ENCODE assay signal across 17 cellular contexts in the genomic region with DNA sequence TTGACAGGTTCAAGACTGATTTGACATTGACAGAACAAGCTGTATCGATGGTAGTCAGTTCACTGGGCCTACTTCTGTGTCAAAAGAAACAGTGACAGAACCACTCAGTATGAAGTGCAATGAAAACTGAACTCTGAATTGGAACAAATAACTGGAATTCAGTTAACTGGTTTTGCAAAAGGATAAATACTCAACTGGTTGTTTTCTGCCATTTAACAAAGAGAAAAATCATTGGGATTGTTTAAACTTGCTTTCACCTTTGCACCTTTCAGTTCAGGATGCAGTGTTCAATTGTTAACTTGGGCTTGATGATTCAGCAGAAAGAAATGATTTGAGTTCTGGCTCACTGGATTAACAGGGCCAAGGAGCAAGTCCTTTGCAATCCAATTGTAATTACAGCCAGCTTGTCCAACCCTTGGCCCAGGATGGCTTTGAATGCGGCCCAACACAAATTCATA. TPM values are rescaled to one million over a fixed set of nuclear protein-coding genes. Genes with fewer than 3 reads are reported as not detected.
DNase-seq lines count a peak whose midpoint lies in the region; ATAC-seq and TF ChIP-seq lines count a peak whose summit lies in the region.
"Had no signal": no experiment of that assay in that cellular context is flagged by ENCODE, and none has a peak within 500 bp of the region (broad histone marks: within the 10 kb centered on the region; RNA-seq: fewer than 3 reads in every experiment).

No MANE protein-coding gene starts in this region.

- no peaks in the 10 kb centered on the region for H3K27me3 ChIP-seq in mucosa of rectum (ENCODE audit: control insufficient read depth in 2 of 2, insufficient read depth in 2 of 2, low read length in 2 of 2)
- H3K27me3 ChIP-seq: cardiac muscle cell had no signal

- no peak overlapping the region for H3K4me3 ChIP-seq in mucosa of rectum (ENCODE audit: low read length in 2 of 2)
- H3K4me3 ChIP-seq: cardiac muscle cell had no signal

- peaks cover 17% of the 10 kb centered on the region for H3K4me1 Mint-ChIP-seq in activated T-helper 17 cell treated with anti-CD3 and anti-CD28 coated beads, Interleukin-2, amount 50 U/mL, for 72 hours
- peaks cover 11% of the 10 kb centered on the region for H3K4me1 Mint-ChIP-seq in activated CD8-positive, alpha-beta T cell treated with anti-CD3 and anti-CD28 coated beads for 36 hours (ENCODE audit: low read depth)

- peak overlapping the region; percentile 65 for H3K27ac Mint-ChIP-seq in activated T-helper 17 cell treated with anti-CD3 and anti-CD28 coated beads, Interleukin-2, amount 50 U/mL, for 72 hours
- no peak overlapping the region for H3K27ac Mint-ChIP-seq in activated CD8-positive, alpha-beta T cell treated with anti-CD3 and anti-CD28 coated beads for 36 hours
- H3K27ac Mint-ChIP-seq: activated CD8-positive, alpha-beta T cell treated with anti-CD3 and anti-CD28 coated beads, Interleukin-2, amount 10 ng/mL, durations not matched to agents 7 days and 5 days had no signal

- POLR2A ChIA-PET in activated CD8-positive, alpha-beta T cell treated with anti-CD3 and anti-CD28 coated beads for 36 hours (lab: Charles Lee), result interaction anchor here (1.8 kb wide), 1 partner anchor 29 kb away, joined by 6 read pairs; no protein-coding TSS in a partner anchor

- TF ChIP-seq CTCF in activated CD8-positive, alpha-beta T cell treated with anti-CD3 and anti-CD28 coated beads for 36 hours (IDR thresholded peaks at IDR 0.05), result no peak

- no peaks in the 10 kb centered on the region for H3K9me3 ChIP-seq in mucosa of rectum (ENCODE audit: control insufficient read depth in 2 of 2, low read length in 2 of 2)

- no peaks in the 10 kb centered on the region for H3K36me3 ChIP-seq in mucosa of rectum (ENCODE audit: control insufficient read depth in 2 of 2, insufficient read depth in 2 of 2, low read length in 2 of 2)
- H3K36me3 ChIP-seq: cardiac muscle cell had no signal

- H3K4me3 Mint-ChIP-seq in activated T-helper 17 cell treated with anti-CD3 and anti-CD28 coated beads, Interleukin-2, amount 50 U/mL, for 72 hours, result no peak overlapping the region
- H3K4me3 Mint-ChIP-seq in activated CD8-positive, alpha-beta T cell treated with anti-CD3 and anti-CD28 coated beads for 36 hours, result no peak overlapping the region
- H3K4me3 Mint-ChIP-seq: activated CD8-positive, alpha-beta T cell treated with anti-CD3 and anti-CD28 coated beads, Interleukin-2, amount 10 ng/mL, durations not matched to agents 7 days and 5 days had no signal

- H3K9ac ChIP-seq in mucosa of rectum (ENCODE audit: low read depth in 1 of 2, low read length in 2 of 2), result no peak overlapping the region

- H3K4me1 ChIP-seq in mucosa of rectum (ENCODE audit: control insufficient read depth in 2 of 2, insufficient read depth in 2 of 2, low read length in 2 of 2), result peaks cover 15 to 20% of the 10 kb centered on the region in 2 donors

- ATAC-seq in activated T-helper 17 cell treated with anti-CD3 and anti-CD28 coated beads, Interleukin-2, amount 50 U/mL, for 72 hours (replicated peaks), result no peak
- no peak for ATAC-seq in GM19035 (IDR thresholded peaks at IDR 0.05; ENCODE audit: unreplicated experiment)
- ATAC-seq in activated CD8-positive, alpha-beta T cell treated with anti-CD3 and anti-CD28 coated beads for 36 hours, result no peak
- ATAC-seq: activated CD8-positive, alpha-beta T cell treated with anti-CD3 and anti-CD28 coated beads, Interleukin-2, amount 10 ng/mL, durations not matched to agents 7 days and 5 days had no signal

- DNase-seq in ACHN, result peak; percentile 77
- peak; percentile 72 for DNase-seq in fibroblast of peridontal ligament (ENCODE audit: extremely low read depth)
- no peak for DNase-seq in activated CD8-positive, alpha-beta T cell treated with anti-CD3 and anti-CD28 coated beads for 36 hours
- no peak for DNase-seq in NCI-H2029 treated with DMSO at 0.1 percent for 48 hours (lab: John Stamatoyannopoulos, UW)
- DNase-seq in dedifferentiated amniotic fluid mesenchymal stem cell (ENCODE audit: extremely low spot score), result no peak
- DNase-seq: activated CD8-positive, alpha-beta T cell treated with anti-CD3 and anti-CD28 coated beads, Interleukin-2, amount 10 ng/mL, durations not matched to agents 7 days and 5 days; islet precursor cell; KG1; NCI-H187 treated with DMSO at 0.1 percent for 48 hours; NCI-H774; SHP77; stimulated activated CD4-positive, alpha-beta T cell treated with anti-CD3 and anti-CD28 coated beads, Interleukin-12 subunit alpha, Interleukin-12 subunit beta, amount 100 ng/mL, for 4 hours; T1000 had no signal

- no peaks in the 10 kb centered on the region for H3K9me3 Mint-ChIP-seq in activated T-helper 17 cell treated with anti-CD3 and anti-CD28 coated beads, Interleukin-2, amount 50 U/mL, for 72 hours
- H3K9me3 Mint-ChIP-seq in activated CD8-positive, alpha-beta T cell treated with anti-CD3 and anti-CD28 coated beads for 36 hours, result peaks cover 9% of the 10 kb centered on the region

- in situ Hi-C loops in ACHN (cut with HindIII; ENCODE audit: low pct_ligation_motif_present, low pct_unique_long_range_greater_than_20kb, low sequenced_read_pairs), result no loop called here

- peaks cover 12% of the 10 kb centered on the region for H3K36me3 Mint-ChIP-seq in activated T-helper 17 cell treated with anti-CD3 and anti-CD28 coated beads, Interleukin-2, amount 50 U/mL, for 72 hours (ENCODE audit: low read depth)
- peaks cover 16% of the 10 kb centered on the region for H3K36me3 Mint-ChIP-seq in activated CD8-positive, alpha-beta T cell treated with anti-CD3 and anti-CD28 coated beads for 36 hours (ENCODE audit: low read depth)

- H3K27ac ChIP-seq in mucosa of rectum (ENCODE audit: low read depth in 2 of 2, low read length in 2 of 2), result peak overlapping the region; percentile 51 to 54
- H3K27ac ChIP-seq: cardiac muscle cell had no signal

- CTCF ChIA-PET in activated CD8-positive, alpha-beta T cell treated with anti-CD3 and anti-CD28 coated beads for 36 hours (lab: Charles Lee), result interaction anchor here (0.8 to 1.7 kb wide), 2 partner anchors 18 to 201 kb away, joined by 3 to 7 read pairs; no protein-coding TSS in a partner anchor

- H3K27me3 Mint-ChIP-seq in activated T-helper 17 cell treated with anti-CD3 and anti-CD28 coated beads, Interleukin-2, amount 50 U/mL, for 72 hours, result no peaks in the 10 kb centered on the region
- no peaks in the 10 kb centered on the region for H3K27me3 Mint-ChIP-seq in activated CD8-positive, alpha-beta T cell treated with anti-CD3 and anti-CD28 coated beads for 36 hours

- intact Hi-C loops in activated CD8-positive, alpha-beta T cell treated with anti-CD3 and anti-CD28 coated beads for 36 hours (cut with micrococcal nuclease), result no loop called here

RNA-seq across cellular contexts. Expression of gene BTD, which starts 4.9 kb away (rescaled TPM):
- total RNA-seq in activated T-helper 17 cell treated with anti-CD3 and anti-CD28 coated beads, Interleukin-2, amount 50 U/mL, for 72 hours, result 10 to 100 TPM in 1 of 2 donors, 1 to 10 TPM in 1; 9.9 to 15.2 TPM
- 1 to 10 TPM; 3.8 to 4.0 TPM for total RNA-seq in activated CD8-positive, alpha-beta T cell treated with anti-CD3 and anti-CD28 coated beads for 36 hours

RNA-seq across cellular contexts. Expression of gene HACL1, which starts 5.1 kb away (rescaled TPM):
- total RNA-seq in activated T-helper 17 cell treated with anti-CD3 and anti-CD28 coated beads, Interleukin-2, amount 50 U/mL, for 72 hours, result 10 to 100 TPM; 20.0 to 26.6 TPM
- 10 to 100 TPM; 23.6 to 32.0 TPM for total RNA-seq in activated CD8-positive, alpha-beta T cell treated with anti-CD3 and anti-CD28 coated beads for 36 hours

Comparison
In these comparisons a context has a peak if more than half of its experiments do, and no peak if none do; other contexts are left out.
1. DNase-seq: peak in ACHN (single experiment) and fibroblast of peridontal ligament (single experiment); none in activated CD8-positive, alpha-beta T cell treated with anti-CD3 and anti-CD28 coated beads for 36 hours (single experiment), NCI-H2029 treated with DMSO at 0.1 percent for 48 hours (single experiment) and dedifferentiated amniotic fluid mesenchymal stem cell (single experiment).